ENCODE assay signal across 1 cellular context in the genomic region with DNA sequence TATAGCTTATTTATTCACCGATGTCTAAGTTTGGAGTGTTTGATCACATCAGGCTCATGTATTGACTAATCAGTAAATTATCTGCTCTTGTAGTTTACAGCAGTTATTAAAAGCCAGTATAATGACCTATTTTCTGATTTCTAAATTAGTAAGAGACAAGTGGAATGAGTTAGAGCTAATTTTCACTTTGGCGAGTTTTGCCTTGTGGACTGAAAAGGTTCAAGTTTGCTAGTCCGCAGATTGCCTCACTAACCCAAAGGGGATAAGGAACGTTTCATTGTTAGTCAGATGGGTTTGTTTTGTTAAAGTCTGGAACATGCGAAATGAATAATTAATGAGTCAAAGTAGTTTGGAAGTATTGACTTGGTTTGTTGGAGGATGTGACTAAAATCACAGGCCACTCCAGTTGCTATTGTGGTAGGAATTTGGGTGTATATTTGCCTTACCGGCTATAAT.
TF ChIP-seq lines count a peak whose summit lies in the region.

No MANE protein-coding gene starts in this region.

TF ChIP-seq in SK-N-SH treated with all-trans-retinoic acid at 6 μM for 48 hours, 23 proteins besides CTCF, POLR2A, EP300 and RAD21 (continued from another document):
- TF ChIP-seq ZFP30 (CRISPR knock-in tag; IDR thresholded peaks at IDR 0.05): no peak
TF ChIP-seq in SK-N-SH treated with all-trans-retinoic acid at 6 μM for 48 hours: peak in this region for 0.
